ENCODE assay signal across 23 cellular contexts in genomic region chr2:249538-250042, GRCh38. TPM values are rescaled to one million over a fixed set of nuclear protein-coding genes. Genes with fewer than 3 reads are reported as not detected.
"Had no signal": no experiment of that assay in that cellular context is flagged by ENCODE, and none has a peak within 500 bp of the region (broad histone marks: within the 10 kb centered on the region; RNA-seq: fewer than 3 reads in every experiment).

No MANE protein-coding gene starts in this region.

- H3K9me3 ChIP-seq: SJSA1 had no signal

- DNase-seq: IMR-90, Kasumi-1, MM.1S, NCI-H1092 treated with DMSO at 0.1 percent for 48 hours, NCI-H1436 treated with DMSO at 0.1 percent for 48 hours, NCI-H1694, NCI-H187 treated with DMSO at 0.1 percent for 48 hours, NCI-H2029 treated with DMSO at 0.1 percent for 48 hours, NCI-H2171 treated with DMSO at 0.1 percent for 48 hours, NCI-H345, NCI-H446 treated with DMSO at 0.1 percent for 48 hours, NCI-H510A treated with DMSO at 0.1 percent for 48 hours, NCI-H69, NCI-H774, Right ventricle myocardium superior, RPMI8226, SIG-M5 had no signal

- H3K4me3 ChIP-seq: SJSA1, SK-N-MC had no signal

- FAIRE-seq: RCC 7860 had no signal

- H3K27me3 ChIP-seq: SJSA1 had no signal

- H3K9ac ChIP-seq: KMS-11 had no signal

- H3K4me2 ChIP-seq: KMS-11 had no signal

- H3K27ac ChIP-seq: HL-60, KMS-11, SJSA1, SK-N-MC had no signal

- H3K4me1 ChIP-seq: SJSA1 had no signal

RNA-seq across cellular contexts. Expression of gene ALKAL2, which starts 38.3 kb away (rescaled TPM):
- total RNA-seq: IMR-90, M059J, Right ventricle myocardium superior, SJSA1 had no signal
- polyA plus RNA-seq: IMR-90 had no signal
